Comparison of ENCODE assay signal across 4 cellular contexts in genomic region chrX:120195786-120196185, GRCh38. TPM values are rescaled to one million over a fixed set of nuclear protein-coding genes. Genes with fewer than 3 reads are reported as not detected.
"Had no signal": no experiment of that assay in that cellular context is flagged by ENCODE, and none has a peak within 500 bp of the region (broad histone marks: within the 10 kb centered on the region; RNA-seq: fewer than 3 reads in every experiment).

No MANE protein-coding gene starts in this region.

RNA-seq across cellular contexts. Expression of gene RHOXF2, which starts 37.4 kb away (rescaled TPM):
- total RNA-seq: GM23248, H9, HT-29, IMR-90 had no signal
- polyA plus RNA-seq: GM23248, IMR-90 had no signal
